In genomic region chr10:114441107-114441506, GRCh38 we compare ENCODE assay signal across 1 cellular context.
TF ChIP-seq lines count a peak whose summit lies in the region.

No MANE protein-coding gene starts in this region.

TF ChIP-seq in endothelial cell of umbilical vein, 7 proteins besides CTCF, POLR2A, EP300 and RAD21 (continued from another document):
- TF ChIP-seq JUN (IDR thresholded peaks at IDR 0.05; ENCODE audit: borderline replicate concordance, insufficient read depth, insufficient read length, low read depth) (no peak), POLR2AphosphoS5 (IDR thresholded peaks at IDR 0.05; ENCODE audit: insufficient read depth, low read depth, low read length) (no peak), EZH2 (IDR thresholded peaks at IDR 0.05; ENCODE audit: borderline replicate concordance, low read depth, low read length, severe bottlenecking) (no peak)
- TF ChIP-seq, protein P1, sequence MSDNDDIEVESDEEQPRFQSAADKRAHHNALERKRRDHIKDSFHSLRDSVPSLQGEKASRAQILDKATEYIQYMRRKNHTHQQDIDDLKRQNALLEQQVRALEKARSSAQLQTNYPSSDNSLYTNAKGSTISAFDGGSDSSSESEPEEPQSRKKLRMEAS (IDR thresholded peaks at IDR 0.05; ENCODE audit: insufficient read depth, insufficient read length): no peak
